Comparison of ENCODE assay signal across 1 cellular context in the genomic region with DNA sequence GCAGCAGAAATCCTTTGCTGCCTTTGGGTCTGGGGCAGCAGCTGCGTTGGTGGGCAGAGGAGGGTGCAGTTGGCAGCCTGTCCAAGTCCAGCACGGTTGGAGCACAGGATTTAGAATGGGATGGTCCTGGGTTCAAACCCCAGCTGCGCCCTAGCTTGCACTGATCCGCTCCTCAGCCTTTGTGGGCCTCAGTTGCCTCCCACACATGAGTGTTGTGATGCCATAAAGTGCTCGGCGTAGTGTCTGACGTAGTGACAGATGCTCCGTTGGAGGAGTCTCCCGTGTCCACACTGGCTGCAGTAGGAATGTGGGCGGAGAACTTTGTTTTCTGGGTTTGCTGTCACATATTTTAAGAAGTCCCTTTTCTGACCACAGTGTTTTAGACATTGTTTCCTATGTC.
TF ChIP-seq lines count a peak whose summit lies in the region.

No MANE protein-coding gene starts in this region.

TF ChIP-seq in WTC11, 78 proteins besides CTCF, POLR2A, EP300 and RAD21 (continued from another document):
- TF ChIP-seq SMAD4 (CRISPR knock-in tag; IDR thresholded peaks at IDR 0.05) (no peak), FOXP1 (CRISPR knock-in tag; IDR thresholded peaks at IDR 0.05; ENCODE audit: borderline replicate concordance) (no peak), ZNF219 (CRISPR knock-in tag; IDR thresholded peaks at IDR 0.05; ENCODE audit: borderline replicate concordance) (no peak), JUN (CRISPR knock-in tag; IDR thresholded peaks at IDR 0.05) (no peak), JAZF1 (CRISPR knock-in tag; IDR thresholded peaks at IDR 0.05) (no peak), HMGA2 (CRISPR knock-in tag; IDR thresholded peaks at IDR 0.05) (no peak), ESRRA (CRISPR knock-in tag; IDR thresholded peaks at IDR 0.05; ENCODE audit: borderline replicate concordance) (no peak), ZBTB21 (CRISPR knock-in tag; IDR thresholded peaks at IDR 0.05; ENCODE audit: borderline replicate concordance) (no peak)
- TF ChIP-seq, protein P1, sequence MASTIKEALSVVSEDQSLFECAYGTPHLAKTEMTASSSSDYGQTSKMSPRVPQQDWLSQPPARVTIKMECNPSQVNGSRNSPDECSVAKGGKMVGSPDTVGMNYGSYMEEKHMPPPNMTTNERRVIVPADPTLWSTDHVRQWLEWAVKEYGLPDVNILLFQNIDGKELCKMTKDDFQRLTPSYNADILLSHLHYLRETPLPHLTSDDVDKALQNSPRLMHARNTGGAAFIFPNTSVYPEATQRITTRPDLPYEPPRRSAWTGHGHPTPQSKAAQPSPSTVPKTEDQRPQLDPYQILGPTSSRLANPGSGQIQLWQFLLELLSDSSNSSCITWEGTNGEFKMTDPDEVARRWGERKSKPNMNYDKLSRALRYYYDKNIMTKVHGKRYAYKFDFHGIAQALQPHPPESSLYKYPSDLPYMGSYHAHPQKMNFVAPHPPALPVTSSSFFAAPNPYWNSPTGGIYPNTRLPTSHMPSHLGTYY (CRISPR knock-in tag; IDR thresholded peaks at IDR 0.05) = no peak
- TF ChIP-seq, protein P2, sequence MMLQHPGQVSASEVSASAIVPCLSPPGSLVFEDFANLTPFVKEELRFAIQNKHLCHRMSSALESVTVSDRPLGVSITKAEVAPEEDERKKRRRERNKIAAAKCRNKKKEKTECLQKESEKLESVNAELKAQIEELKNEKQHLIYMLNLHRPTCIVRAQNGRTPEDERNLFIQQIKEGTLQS (CRISPR knock-in tag; conservative IDR thresholded peaks at IDR 0.05) = no peak
- TF ChIP-seq, protein P3, sequence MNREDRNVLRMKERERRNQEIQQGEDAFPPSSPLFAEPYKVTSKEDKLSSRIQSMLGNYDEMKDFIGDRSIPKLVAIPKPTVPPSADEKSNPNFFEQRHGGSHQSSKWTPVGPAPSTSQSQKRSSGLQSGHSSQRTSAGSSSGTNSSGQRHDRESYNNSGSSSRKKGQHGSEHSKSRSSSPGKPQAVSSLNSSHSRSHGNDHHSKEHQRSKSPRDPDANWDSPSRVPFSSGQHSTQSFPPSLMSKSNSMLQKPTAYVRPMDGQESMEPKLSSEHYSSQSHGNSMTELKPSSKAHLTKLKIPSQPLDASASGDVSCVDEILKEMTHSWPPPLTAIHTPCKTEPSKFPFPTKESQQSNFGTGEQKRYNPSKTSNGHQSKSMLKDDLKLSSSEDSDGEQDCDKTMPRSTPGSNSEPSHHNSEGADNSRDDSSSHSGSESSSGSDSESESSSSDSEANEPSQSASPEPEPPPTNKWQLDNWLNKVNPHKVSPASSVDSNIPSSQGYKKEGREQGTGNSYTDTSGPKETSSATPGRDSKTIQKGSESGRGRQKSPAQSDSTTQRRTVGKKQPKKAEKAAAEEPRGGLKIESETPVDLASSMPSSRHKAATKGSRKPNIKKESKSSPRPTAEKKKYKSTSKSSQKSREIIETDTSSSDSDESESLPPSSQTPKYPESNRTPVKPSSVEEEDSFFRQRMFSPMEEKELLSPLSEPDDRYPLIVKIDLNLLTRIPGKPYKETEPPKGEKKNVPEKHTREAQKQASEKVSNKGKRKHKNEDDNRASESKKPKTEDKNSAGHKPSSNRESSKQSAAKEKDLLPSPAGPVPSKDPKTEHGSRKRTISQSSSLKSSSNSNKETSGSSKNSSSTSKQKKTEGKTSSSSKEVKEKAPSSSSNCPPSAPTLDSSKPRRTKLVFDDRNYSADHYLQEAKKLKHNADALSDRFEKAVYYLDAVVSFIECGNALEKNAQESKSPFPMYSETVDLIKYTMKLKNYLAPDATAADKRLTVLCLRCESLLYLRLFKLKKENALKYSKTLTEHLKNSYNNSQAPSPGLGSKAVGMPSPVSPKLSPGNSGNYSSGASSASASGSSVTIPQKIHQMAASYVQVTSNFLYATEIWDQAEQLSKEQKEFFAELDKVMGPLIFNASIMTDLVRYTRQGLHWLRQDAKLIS (CRISPR knock-in tag; IDR thresholded peaks at IDR 0.05; ENCODE audit: borderline replicate concordance) = no peak
